1 cellular context compared by ENCODE assay signal in genomic region chr11:118243993-118244762, GRCh38.
A peak's percentile ranks its signal among the peaks of the same experiment; 100 is the strongest.
TF ChIP-seq lines count a peak whose summit lies in the region.

No MANE protein-coding gene starts in this region.

TF ChIP-seq in HepG2, 621 proteins besides CTCF, POLR2A, EP300 and RAD21:
- TF ChIP-seq PAF1 (CRISPR knock-in tag; IDR thresholded peaks at IDR 0.05): no peak
- TF ChIP-seq TFE3 (CRISPR knock-in tag; IDR thresholded peaks at IDR 0.05): no peak
- no peak for TF ChIP-seq ZFX (CRISPR knock-in tag; IDR thresholded peaks at IDR 0.05; ENCODE audit: low read depth)
- TF ChIP-seq ZNF24 (IDR thresholded peaks at IDR 0.05): peak; percentile 38; the same call in 1 of the 2 replicates
